26 cellular contexts compared by ENCODE assay signal in genomic region chr22:35590634-35591295, GRCh38. TPM values are rescaled to one million over a fixed set of nuclear protein-coding genes. Genes with fewer than 3 reads are reported as not detected.
DNase-seq lines count a peak whose midpoint lies in the region; ATAC-seq and TF ChIP-seq lines count a peak whose summit lies in the region.
"Had no signal": no experiment of that assay in that cellular context is flagged by ENCODE, and none has a peak within 500 bp of the region (broad histone marks: within the 10 kb centered on the region; RNA-seq: fewer than 3 reads in every experiment).

No MANE protein-coding gene starts in this region.

- H3K27ac Mint-ChIP-seq in Calu3 (ENCODE audit: unreplicated experiment), result peak overlapping the region; percentile 87
- H3K27ac Mint-ChIP-seq: natural killer cell treated with Interleukin-12 subunit alpha and Interleukin-12 subunit beta and Interleukin-15 and Interleukin-18, amount 100 ng/mL, for 72 hours had no signal

- intact Hi-C loops in Calu3 (cut with micrococcal nuclease; ENCODE audit: unreplicated experiment), result no loop called here
- intact Hi-C loops in PC-9 (cut with micrococcal nuclease; ENCODE audit: unreplicated experiment), result no loop called here
- intact Hi-C loops in gastrocnemius medialis (cut with DNase I; ENCODE audit: low total_unique reads), result loop anchor here (1.0 kb wide), 1 partner anchor 27 kb away; the partner anchor contains the start of gene MB

- H3K9me3 ChIP-seq in PC-9 (ENCODE audit: insufficient read depth, low read depth), result no peaks in the 10 kb centered on the region; the same call in 1 of the 2 replicates
- H3K9me3 ChIP-seq in right atrium auricular region, result no peaks in the 10 kb centered on the region
- no peaks in the 10 kb centered on the region for H3K9me3 ChIP-seq in gastrocnemius medialis
- H3K9me3 ChIP-seq: adrenal gland, body of pancreas, spleen, upper lobe of right lung had no signal

- no peaks in the 10 kb centered on the region for H3K36me3 ChIP-seq in PC-9 (ENCODE audit: low read depth)
- H3K36me3 ChIP-seq in right atrium auricular region, result no peaks in the 10 kb centered on the region
- H3K36me3 ChIP-seq in gastrocnemius medialis, result no peaks in the 10 kb centered on the region
- H3K36me3 ChIP-seq: adrenal gland, spleen, upper lobe of right lung had no signal

- in situ Hi-C loops in gastrocnemius medialis (cut with MboI; ENCODE audit: low sequenced_read_pairs in 4 of 4), result loop anchor here in 2 of 4 donors (25.0 kb wide), 1 partner anchor 253 kb away; no protein-coding TSS in a partner anchor

- peak overlapping the region; percentile 65 for H3K4me2 ChIP-seq in PC-9

- H3K4me3 ChIP-seq in PC-9, result peak overlapping the region; percentile 5; the same call in 1 of the 2 replicates
- H3K4me3 ChIP-seq in right atrium auricular region, result no peak overlapping the region
- H3K4me3 ChIP-seq in gastrocnemius medialis, result no peak overlapping the region
- H3K4me3 ChIP-seq: adrenal gland, body of pancreas, GM23248, spleen, upper lobe of right lung had no signal

- H3K9me2 ChIP-seq in PC-9 (ENCODE audit: insufficient read depth), result no peaks in the 10 kb centered on the region

- peak overlapping the region; percentile 98 for H3K27ac ChIP-seq in PC-9
- peak overlapping the region; percentile 82 to 86 for H3K27ac ChIP-seq in right atrium auricular region
- H3K27ac ChIP-seq in gastrocnemius medialis, result peak overlapping the region; percentile 90 to 99 (median 96)
- H3K27ac ChIP-seq: adrenal gland, body of pancreas, spleen, upper lobe of right lung had no signal

- H3K27me3 ChIP-seq in PC-9 (ENCODE audit: insufficient read depth, low read depth), result no peaks in the 10 kb centered on the region
- H3K27me3 ChIP-seq in right atrium auricular region, result no peaks in the 10 kb centered on the region
- no peaks in the 10 kb centered on the region for H3K27me3 ChIP-seq in gastrocnemius medialis
- H3K27me3 ChIP-seq: adrenal gland, body of pancreas, upper lobe of right lung had no signal

- H3K4me1 ChIP-seq in PC-9 (replicated peaks; ENCODE audit: insufficient read depth) (peaks cover 76% of the 10 kb centered on the region), right atrium auricular region (peaks cover 0 to 83% of the 10 kb centered on the region in 2 donors), gastrocnemius medialis (peaks cover 69 to 72% of the 10 kb centered on the region in 2 donors)
- H3K4me1 ChIP-seq: body of pancreas had no signal

- H4K20me1 ChIP-seq in PC-9 (ENCODE audit: insufficient read depth), result no peaks in the 10 kb centered on the region

- no peaks in the 10 kb centered on the region for H3K27me3 Mint-ChIP-seq in Calu3 (ENCODE audit: unreplicated experiment)

- TF ChIP-seq CTCF in Calu3 (IDR thresholded peaks at IDR 0.05; ENCODE audit: unreplicated experiment) (no peak), PC-9 (conservative IDR thresholded peaks at IDR 0.05) (no peak), right atrium auricular region (IDR thresholded peaks at IDR 0.05) (no peak), gastrocnemius medialis (IDR thresholded peaks at IDR 0.05 in 4 of 5, conservative IDR thresholded peaks at IDR 0.05 in 1 of 5) (no peak)

- peaks cover 50% of the 10 kb centered on the region for H3F3A ChIP-seq in PC-9 (ENCODE audit: insufficient read depth, low read depth)

- peak overlapping the region; percentile 46; the same call in 1 of the 2 replicates for H2AFZ ChIP-seq in PC-9
- H2AFZ ChIP-seq: GM23248 had no signal

- peaks cover 26% of the 10 kb centered on the region for H3K79me2 ChIP-seq in PC-9 (ENCODE audit: low read depth)

- CTCF ChIA-PET in Calu3 (lab: Charles Lee) (interaction anchor here (0.7 kb wide), 2 partner anchors 43 to 482 kb away, joined by 4 to 5 read pairs; no protein-coding TSS in a partner anchor), PC-9 (lab: Charles Lee) (interaction anchor here (0.6 to 0.9 kb wide), 3 partner anchors 37 to 333 kb away, joined by 3 read pairs; no protein-coding TSS in a partner anchor), HEK293T (lab: Yijun Ruan, JAX) (no interaction called here)

- peaks cover 52% of the 10 kb centered on the region for H3K4me1 Mint-ChIP-seq in Calu3 (ENCODE audit: low read depth, unreplicated experiment)

- no peaks in the 10 kb centered on the region for H3K9me3 Mint-ChIP-seq in Calu3 (ENCODE audit: low read depth, unreplicated experiment)
- H3K9me3 Mint-ChIP-seq: natural killer cell treated with Interleukin-12 subunit alpha and Interleukin-12 subunit beta and Interleukin-15 and Interleukin-18, amount 100 ng/mL, for 72 hours had no signal

- BruUV-seq in Calu3 (replicated peaks; lab: Mats Ljungman, UMichigan), result no TSS peak
- no TSS peak for BruUV-seq in PC-9 (replicated peaks; lab: Mats Ljungman, UMichigan)

- peak; percentile 66 for DNase-seq in Calu3
- peak; percentile 71 to 87 for DNase-seq in PC-9
- no peak for DNase-seq in right atrium auricular region (ENCODE audit: low spot score)
- DNase-seq in gastrocnemius medialis, result peak; percentile 88 to 97
- DNase-seq in NCI-H2227 (lab: John Stamatoyannopoulos, UW; ENCODE audit: unreplicated experiment), result no peak
- DNase-seq in HEK293T (ENCODE audit: extremely low spot score), result no peak
- DNase-seq in retina, result no peak
- DNase-seq: activated CD4-positive, alpha-beta T cell treated with anti-CD3 and anti-CD28 coated beads for 48 hours; activated naive CD4-positive, alpha-beta T cell; activated T-cell treated with anti-CD3 and anti-CD28 coated beads, Interleukin-2, amount 50 U/mL, for 48 hours; adrenal gland; body of pancreas; DMS 273 treated with DMSO at 0.1 percent for 48 hours; GM23248; KBM-7; NCI-H2029 treated with DMSO at 0.1 percent for 48 hours; NCI-H226; spleen; upper lobe of right lung had no signal

- TF ChIP-seq POLR2A in gastrocnemius medialis (IDR thresholded peaks at IDR 0.05), result peak; percentile 62 to 66

- POLR2A ChIA-PET in PC-9 (lab: Charles Lee; ENCODE audit: unreplicated experiment) (interaction anchor here (0.7 kb wide), 1 partner anchor 340 kb away, joined by 24 read pairs; no protein-coding TSS in a partner anchor), HEK293T (lab: Yijun Ruan, JAX) (no interaction called here)

- peak; percentile 29 to 33 for ATAC-seq in gastrocnemius medialis
- ATAC-seq: body of pancreas, upper lobe of right lung had no signal

- H3K36me3 Mint-ChIP-seq in Calu3 (ENCODE audit: insufficient read depth, unreplicated experiment), result peaks cover 5% of the 10 kb centered on the region
- H3K36me3 Mint-ChIP-seq: CD14-positive monocyte; natural killer cell treated with Interleukin-12 subunit alpha and Interleukin-12 subunit beta and Interleukin-15 and Interleukin-18, amount 100 ng/mL, for 72 hours had no signal

- no peak overlapping the region for H3K4me3 Mint-ChIP-seq in Calu3 (ENCODE audit: low read depth, unreplicated experiment)
- H3K4me3 Mint-ChIP-seq: CD14-positive monocyte; natural killer cell treated with Interleukin-12 subunit alpha and Interleukin-12 subunit beta and Interleukin-15 and Interleukin-18, amount 100 ng/mL, for 72 hours had no signal

TF ChIP-seq in HEK293T, 16 proteins besides CTCF, POLR2A, EP300 and RAD21:
- TF ChIP-seq FOXA1 (IDR thresholded peaks at IDR 0.05) (no peak), HDGF (IDR thresholded peaks at IDR 0.05; ENCODE audit: borderline replicate concordance) (no peak)

RNA-seq across cellular contexts. Expression of gene MB, which starts 26.4 kb away (rescaled TPM):
- total RNA-seq in Calu3 (2022) (0.37 TPM in 1 of 2 replicates, not detected in the other), PC-9 (2021) (5.0 and 5.8 TPM in 2 replicates), right atrium auricular region (1,000 to 10,000 TPM; 6,650 to 9,762 TPM), gastrocnemius medialis (over 10,000 TPM in 2 of 4 donors, 1,000 to 10,000 TPM in 2; 7,153 to 19,373 (median 11,028) TPM)
- total RNA-seq: glomerular endothelial cell; GM23248; MCF 10A; mononuclear cell; natural killer cell treated with Interleukin-12 subunit alpha and Interleukin-12 subunit beta and Interleukin-15 and Interleukin-18, amount 100 ng/mL, for 72 hours had no signal

RNA-seq across cellular contexts. Expression of gene RASD2, which starts 50.1 kb away (rescaled TPM):
- 0.10 and 0.14 TPM in 2 replicates for total RNA-seq in Calu3 (2022)
- 0.70 and 0.95 TPM in 2 replicates for total RNA-seq in PC-9 (2021)
- 1 to 10 TPM in 1 of 2 donors, under 1 TPM in 1; 0.94 to 3.1 TPM for total RNA-seq in right atrium auricular region
- 1 to 10 TPM; 1.8 to 5.4 (median 1.9) TPM for total RNA-seq in gastrocnemius medialis
- total RNA-seq: HT-29; MCF 10A; T-helper 2 cell treated with Interferon-gamma antibody and Interleukin-4, amounts not matched to agents 100 ng/mL and 5 ng/mL, for 36 hours had no signal

RNA-seq across cellular contexts. Expression of gene APOL6, which starts 57.5 kb away (rescaled TPM):
- total RNA-seq in Calu3 (2022) (24.0 and 39.9 TPM in 2 replicates), PC-9 (2021) (16.7 and 18.6 TPM in 2 replicates), right atrium auricular region (1 to 10 TPM; 7.5 to 8.5 TPM), gastrocnemius medialis (1 to 10 TPM; 1.5 to 4.5 (median 2.9) TPM)

Comparison
In these comparisons a context has a peak if more than half of its experiments do, and no peak if none do; other contexts are left out.
1. DNase-seq: peak in Calu3 (single experiment), PC-9 (2 of 2) and gastrocnemius medialis (2 of 2); none in right atrium auricular region (single experiment), NCI-H2227 (single experiment), HEK293T (single experiment) and retina (single experiment).
2. RNA of gene MB, which starts 26.4 kb away (total RNA-seq): 7,153 to 19,373 TPM in gastrocnemius medialis and 6,650 to 9,762 TPM in right atrium auricular region; 5.0 to 5.8 TPM in PC-9 and 0.37 TPM in Calu3; every median in the first group is over 100 times any median in the second.
3. Peak in every context shown above with its lines, with median percentiles within 50 percentile points of each other: H3K27ac ChIP-seq.